Comparison of ENCODE assay signal across 1 cellular context in genomic region chr22:24455751-24456426, GRCh38.
TF ChIP-seq lines count a peak whose summit lies in the region.

No MANE protein-coding gene starts in this region.

TF ChIP-seq in HepG2, 621 proteins besides CTCF, POLR2A, EP300 and RAD21:
- TF ChIP-seq ZNF687 (CRISPR knock-in tag; IDR thresholded peaks at IDR 0.05) (peak; percentile 31; the same call in 1 of the 2 replicates), IRF2 (CRISPR knock-in tag; IDR thresholded peaks at IDR 0.05) (0 out of 2 replicates have a peak, but pooled peaks have one; percentile 29), PATZ1 (CRISPR knock-in tag; IDR thresholded peaks at IDR 0.05) (peak; percentile 26; the same call in 1 of the 2 replicates), ZNF614 (CRISPR knock-in tag; IDR thresholded peaks at IDR 0.05; ENCODE audit: borderline replicate concordance) (0 out of 2 replicates have a peak, but pooled peaks have one; percentile 28), SAP130 (CRISPR knock-in tag; IDR thresholded peaks at IDR 0.05; ENCODE audit: low read depth) (peak; percentile 33), ZNF800 (CRISPR knock-in tag; IDR thresholded peaks at IDR 0.05) (0 out of 2 replicates have a peak, but pooled peaks have one; percentile 21), RXRB (CRISPR knock-in tag; IDR thresholded peaks at IDR 0.05; ENCODE audit: borderline replicate concordance) (peak; percentile 35; the same call in 1 of the 2 replicates), NR2F6 (IDR thresholded peaks at IDR 0.05) (0 out of 2 replicates have a peak, but pooled peaks have one; percentile 31), NR2F6 (CRISPR knock-in tag; IDR thresholded peaks at IDR 0.05) (peak; percentile 61), AHR (CRISPR knock-in tag; IDR thresholded peaks at IDR 0.05) (no peak), ARID5B (CRISPR knock-in tag; IDR thresholded peaks at IDR 0.05) (0 out of 2 replicates have a peak, but pooled peaks have one; percentile 41), FOXA3 (CRISPR knock-in tag; IDR thresholded peaks at IDR 0.05) (0 out of 2 replicates have a peak, but pooled peaks have one; percentile 22), PAXIP1 (CRISPR knock-in tag; conservative IDR thresholded peaks at IDR 0.05) (0 out of 2 replicates have a peak, but pooled peaks have one; percentile 20), RARA (CRISPR knock-in tag; IDR thresholded peaks at IDR 0.05) (peak; percentile 22; the same call in 1 of the 2 replicates), HNF4A (CRISPR knock-in tag; IDR thresholded peaks at IDR 0.05) (peak; percentile 50; the same call in 1 of the 2 replicates), SP5 (CRISPR knock-in tag; IDR thresholded peaks at IDR 0.05; ENCODE audit: borderline replicate concordance, low read depth) (0 out of 2 replicates have a peak, but pooled peaks have one; percentile 15), IKZF5 (CRISPR knock-in tag; IDR thresholded peaks at IDR 0.05) (0 out of 2 replicates have a peak, but pooled peaks have one; percentile 20), IKZF1 (IDR thresholded peaks at IDR 0.05) (no peak), HDAC2 (CRISPR knock-in tag; IDR thresholded peaks at IDR 0.05) (no peak), SOX5 (CRISPR knock-in tag; IDR thresholded peaks at IDR 0.05; ENCODE audit: borderline replicate concordance) (no peak), ZNF263 (CRISPR knock-in tag; IDR thresholded peaks at IDR 0.05) (peak; percentile 96)
